ENCODE assay signal across 8 cellular contexts in the genomic region with DNA sequence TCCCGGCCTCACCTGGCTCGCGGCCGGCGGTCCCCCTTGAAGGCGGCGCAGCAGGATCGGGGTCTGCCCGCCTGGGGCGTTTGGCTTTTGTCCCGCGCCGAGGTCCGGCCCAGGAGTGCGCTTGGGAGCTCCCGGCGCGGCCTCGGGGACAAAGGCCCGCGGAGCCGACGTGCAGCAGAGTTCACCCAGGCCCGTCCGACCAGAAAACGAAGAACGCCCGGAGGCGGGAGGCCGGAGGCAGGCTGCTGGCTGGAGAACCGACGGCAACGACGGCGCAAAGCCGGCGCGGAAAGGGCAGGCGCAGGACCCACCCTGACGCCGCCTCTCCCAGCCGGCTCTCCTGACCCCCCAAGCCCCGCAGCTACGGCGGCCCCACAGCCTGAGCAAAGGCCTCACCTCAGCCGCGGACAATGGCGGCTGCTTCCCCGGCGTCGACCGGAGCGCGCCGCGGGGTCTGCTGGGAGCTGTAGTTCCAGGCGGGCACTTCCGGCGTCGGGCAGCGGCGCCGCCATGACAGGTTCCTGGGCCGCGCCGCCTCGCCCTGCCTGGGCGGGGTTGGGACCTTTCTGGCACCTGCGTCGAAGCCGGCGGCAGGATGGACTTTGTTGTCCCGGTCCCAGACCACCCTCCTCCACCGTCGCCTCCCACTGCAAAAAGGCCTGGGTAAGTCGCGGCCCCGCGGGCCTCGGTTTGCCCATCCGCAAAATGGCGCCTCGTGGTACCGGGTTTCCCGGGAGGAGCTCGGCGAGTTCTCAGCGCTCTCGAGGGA. TPM values are rescaled to one million over a fixed set of nuclear protein-coding genes. Genes with fewer than 3 reads are reported as not detected.
DNase-seq lines count a peak whose midpoint lies in the region; ATAC-seq and TF ChIP-seq lines count a peak whose summit lies in the region.

TSS of gene ZNF606 (minus strand) at position 437 of the 769 bp plus-strand sequence. CDS start 1,501 bp downstream, outside the sequence.

- TF ChIP-seq CTCF in AG04450 (IDR thresholded peaks at IDR 0.05; ENCODE audit: low read depth, low read length) (no peak), right lobe of liver (IDR thresholded peaks at IDR 0.05) (no peak)

- peak within 1 kb of the TSS; percentile 92 for H3K4me3 ChIP-seq in AG04450 (ENCODE audit: low read depth, low read length)
- H3K4me3 ChIP-seq in right lobe of liver = peak within 1 kb of the TSS; percentile 93 to 99 (median 95)

- peaks cover 0 to 10% (median 2%) of the 10 kb centered on the region in 4 donors for H3K4me1 ChIP-seq in right lobe of liver

- peaks cover 80% of the 10 kb centered on the region for H3K9me3 ChIP-seq in AG04450 (ENCODE audit: control insufficient read depth, insufficient read depth, low read length)
- H3K9me3 ChIP-seq in right lobe of liver = peaks cover 0 to 13% (median 6%) of the 10 kb centered on the region in 4 donors

- DNase-seq in AG04450 (ENCODE audit: low read depth, low spot score) (peak; percentile 44), NCI-H446 (lab: John Stamatoyannopoulos, UW) (peak; percentile 36 to 91), dermis microvascular lymphatic vessel endothelial cell (ENCODE audit: low read depth in 2 of 2) (peak; percentile 76 to 93), right lobe of liver (peak; percentile 91 to 93 (median 92))
- peak; percentile 75 to 76 for DNase-seq in activated CD4-positive, alpha-beta T cell treated with anti-CD3 and anti-CD28 coated beads, Interleukin-2, amount 50 U/mL, for 4 hours
- peak; percentile 86 for DNase-seq in stimulated activated CD4-positive, alpha-beta T cell treated with anti-CD3 and anti-CD28 coated beads, Interleukin-4, amount 100 ng/mL, for 1 hour

- H3K27me3 ChIP-seq in AG04450 (ENCODE audit: control insufficient read depth, insufficient read depth, low read length) (no peaks in the 10 kb centered on the region), right lobe of liver (no peaks in the 10 kb centered on the region)

- 0% methylated on average over 20 of the region's 89 CpGs for WGBS in right lobe of liver (ENCODE audit: insufficient coverage, low coverage, low lambda C conversion rate, missing lambda C conversion rate)

- POLR2A ChIA-PET in AG04450 (lab: Yijun Ruan, JAX) = interaction anchor here (0.7 to 1.7 kb wide), 6 partner anchors 17 to 276 kb away, joined by 3 to 11 read pairs (median 4); partner anchors contain the start of genes ZNF135, ZNF274, ZNF329 and ZNF8

- H3K36me3 ChIP-seq in right lobe of liver = peaks cover 0 to 31% (median 18%) of the 10 kb centered on the region in 4 donors

- CTCF ChIA-PET in AG04450 (lab: Charles Lee) = no interaction called here

- peak; percentile 85 for ATAC-seq in GM18873 (IDR thresholded peaks at IDR 0.05; ENCODE audit: low FRiP score, unreplicated experiment)
- peak; percentile 96 for ATAC-seq in HG03135 (IDR thresholded peaks at IDR 0.05; ENCODE audit: unreplicated experiment)
- peak; percentile 98 to 99 (median 99) for ATAC-seq in right lobe of liver

- intact Hi-C loops in right lobe of liver (cut with DNase I) = no loop called here

- H3K27ac ChIP-seq in AG04450 (ENCODE audit: low read depth, low read length) (peak within 1 kb of the TSS; percentile 65), right lobe of liver (peak within 1 kb of the TSS; percentile 85 to 89 (median 87))

- TF ChIP-seq POLR2A in right lobe of liver (IDR thresholded peaks at IDR 0.05) = peak; percentile 65

RNA-seq across cellular contexts. Expression of gene ZNF606, which starts in this region (rescaled TPM):
- 4.9 TPM in 2 replicates for polyA plus RNA-seq in AG04450 (2011; rRNA removed)
- 8.7 and 10.2 TPM in 2 replicates for polyA minus RNA-seq in AG04450 (2011; rRNA and poly(A)+ RNA removed)
- total RNA-seq in dermis microvascular lymphatic vessel endothelial cell (4.1 and 9.4 TPM in 2 replicates), right lobe of liver (1 to 10 TPM; 3.1 to 7.1 (median 5.0) TPM)

Comparison
In these comparisons a context has a peak if more than half of its experiments do, and no peak if none do; other contexts are left out.
1. Peak in every context shown above with its lines: DNase-seq, ATAC-seq, H3K4me3 ChIP-seq and H3K27ac ChIP-seq.